Comparison of ENCODE assay signal across 8 cellular contexts in genomic region chr1:91885331-91885715, GRCh38. TPM values are rescaled to one million over a fixed set of nuclear protein-coding genes. Genes with fewer than 3 reads are reported as not detected.
A peak's percentile ranks its signal among the peaks of the same experiment; 100 is the strongest.
DNase-seq lines count a peak whose midpoint lies in the region; ATAC-seq, FAIRE-seq and TF ChIP-seq lines count a peak whose summit lies in the region.

No MANE protein-coding gene starts in this region.

- peak overlapping the region; percentile 68 for H2BK120ac ChIP-seq in mesenchymal stem cell (ENCODE audit: low read depth, low read length)

- H3K4me3 Mint-ChIP-seq in CD4-positive, CD25-positive, alpha-beta regulatory T cell, result peak overlapping the region; percentile 94 to 99 (median 95)

- peak overlapping the region; percentile 77 to 79 for H3K4ac ChIP-seq in mesenchymal stem cell (ENCODE audit: low read depth in 1 of 2, low read length in 2 of 2)

- peak overlapping the region; percentile 80 for H4K8ac ChIP-seq in mesenchymal stem cell (ENCODE audit: low read length)

- peak overlapping the region; percentile 60 for H3K27ac ChIP-seq in CD4-positive, CD25-positive, alpha-beta regulatory T cell (ENCODE audit: insufficient read depth, low read length, poor library complexity, severe bottlenecking)
- H3K27ac ChIP-seq in colonic mucosa, result peak overlapping the region; percentile 81
- H3K27ac ChIP-seq in mesenchymal stem cell (ENCODE audit: low read length, poor library complexity, severe bottlenecking), result no peak overlapping the region
- peak overlapping the region; percentile 89 to 96 (median 93) for H3K27ac ChIP-seq in thyroid gland

- H2BK15ac ChIP-seq in mesenchymal stem cell (ENCODE audit: low read depth, poor library complexity, severe bottlenecking), result peak overlapping the region; percentile 93

- H2BK5ac ChIP-seq in mesenchymal stem cell (ENCODE audit: low read depth, low read length, poor library complexity, severe bottlenecking), result peak overlapping the region; percentile 15

- H3K9ac ChIP-seq in colonic mucosa (ENCODE audit: low read depth in 2 of 2, low read length in 2 of 2), result peak overlapping the region; percentile 76 to 95
- H3K9ac ChIP-seq in mesenchymal stem cell (ENCODE audit: low read length), result peak overlapping the region; percentile 97

- H3K18ac ChIP-seq in mesenchymal stem cell (ENCODE audit: low read depth in 1 of 2, low read length in 2 of 2), result peak overlapping the region; percentile 85 to 92

- H3K27ac Mint-ChIP-seq in CD4-positive, CD25-positive, alpha-beta regulatory T cell, result peak overlapping the region; percentile 88 to 95 (median 91)

- peak overlapping the region; percentile 82 for H4K91ac ChIP-seq in mesenchymal stem cell (ENCODE audit: low read length)

- under 1% methylated on average over 28 of the region's 39 CpGs for WGBS in mesenchymal stem cell
- 0% methylated on average over 25 of the region's 39 CpGs; no CpG with 5 or more reads in 1 of the 2 donors for WGBS in thyroid gland, 2 donors

- H3K36me3 ChIP-seq in CD4-positive, CD25-positive, alpha-beta regulatory T cell (ENCODE audit: control insufficient read depth, insufficient read depth, low read length), result no peaks in the 10 kb centered on the region
- H3K36me3 ChIP-seq in colonic mucosa, result no peaks in the 10 kb centered on the region
- H3K36me3 ChIP-seq in mesenchymal stem cell (ENCODE audit: control insufficient read depth in 1 of 2, insufficient read depth in 2 of 2, low read depth in 1 of 2, low read length in 2 of 2), result peaks cover 0 to 15% of the 10 kb centered on the region in 2 experiments
- H3K36me3 ChIP-seq in thyroid gland, result no peaks in the 10 kb centered on the region

- H3K9me3 ChIP-seq in CD4-positive, CD25-positive, alpha-beta regulatory T cell (ENCODE audit: control insufficient read depth in 2 of 2, low read length in 2 of 2), result no peaks in the 10 kb centered on the region
- H3K9me3 ChIP-seq in colonic mucosa (no peaks in the 10 kb centered on the region), mesenchymal stem cell (ENCODE audit: control insufficient read depth, low read length) (no peaks in the 10 kb centered on the region), thyroid gland (no peaks in the 10 kb centered on the region)

- H3K23ac ChIP-seq in mesenchymal stem cell (ENCODE audit: low read length in 2 of 2), result peak overlapping the region; percentile 57 to 86

- no peaks in the 10 kb centered on the region for H3K36me3 Mint-ChIP-seq in CD4-positive, CD25-positive, alpha-beta regulatory T cell

- ATAC-seq in CD4-positive, CD25-positive, alpha-beta regulatory T cell (ENCODE audit: low read depth in 2 of 2), result no peak

- H3K4me2 ChIP-seq in mesenchymal stem cell (ENCODE audit: low read length, poor library complexity, severe bottlenecking), result peak overlapping the region; percentile 59

- peaks cover 5% of the 10 kb centered on the region for H3K27me3 Mint-ChIP-seq in CD4-positive, CD25-positive, alpha-beta regulatory T cell

- H2BK12ac ChIP-seq in mesenchymal stem cell (ENCODE audit: low read length in 2 of 2), result peak overlapping the region in 1 of 2 experiments; percentile 45

- H3K4me3 ChIP-seq in CD4-positive, CD25-positive, alpha-beta regulatory T cell (ENCODE audit: low read depth, low read length), result peak overlapping the region; percentile 80
- H3K4me3 ChIP-seq in colonic mucosa, result peak overlapping the region; percentile 72
- H3K4me3 ChIP-seq in mesenchymal stem cell (ENCODE audit: insufficient read depth in 1 of 2, low read depth in 1 of 2, low read length in 2 of 2), result peak overlapping the region; percentile 88 to 95
- peak overlapping the region; percentile 57 to 83 (median 60) for H3K4me3 ChIP-seq in thyroid gland (replicated peaks in 1 of 3)

- peaks cover 12 to 45% (median 29%) of the 10 kb centered on the region in 4 donors for H3K4me1 Mint-ChIP-seq in CD4-positive, CD25-positive, alpha-beta regulatory T cell

- no peak for TF ChIP-seq CTCF in colonic mucosa (IDR thresholded peaks at IDR 0.05)
- TF ChIP-seq CTCF in thyroid gland (IDR thresholded peaks at IDR 0.05), result no peak
- TF ChIP-seq CTCF in GM20000 (IDR thresholded peaks at IDR 0.05; ENCODE audit: extremely low read depth, missing control alignments), result no peak

- H2AK5ac ChIP-seq in mesenchymal stem cell (ENCODE audit: low read length, severe bottlenecking), result no peak overlapping the region

- peaks cover 33% of the 10 kb centered on the region for H3K4me1 ChIP-seq in CD4-positive, CD25-positive, alpha-beta regulatory T cell (ENCODE audit: control insufficient read depth, insufficient read depth, low read length, poor library complexity, severe bottlenecking)
- H3K4me1 ChIP-seq in colonic mucosa (no peaks in the 10 kb centered on the region), mesenchymal stem cell (ENCODE audit: control insufficient read depth, insufficient read depth, low read depth, low read length) (peaks cover 3% of the 10 kb centered on the region), thyroid gland (peaks cover 5 to 7% of the 10 kb centered on the region in 2 donors)

- peak; percentile 21 to 37 (median 28) for DNase-seq in CD4-positive, CD25-positive, alpha-beta regulatory T cell
- DNase-seq in H54 (ENCODE audit: insufficient read length, low spot score) (peak; percentile 26), SW480 (ENCODE audit: low spot score) (peak; percentile 16), colonic mucosa (peak; percentile 37), mesenchymal stem cell (peak; percentile 47), thyroid gland (peak in 1 of 2 donors; percentile 44), GM20000 (ENCODE audit: low spot score) (no peak), NCI-H2196 (lab: John Stamatoyannopoulos, UW; ENCODE audit: unreplicated experiment) (no peak)

- no peak for FAIRE-seq in H54 (lab: Jason Lieb, UNC)

- peak overlapping the region in 1 of 2 experiments; percentile 98 for H3K14ac ChIP-seq in mesenchymal stem cell (ENCODE audit: low read length in 2 of 2)

- no peaks in the 10 kb centered on the region for H3K27me3 ChIP-seq in CD4-positive, CD25-positive, alpha-beta regulatory T cell (ENCODE audit: control insufficient read depth, insufficient read depth, low read length)
- H3K27me3 ChIP-seq in colonic mucosa, result no peaks in the 10 kb centered on the region
- H3K27me3 ChIP-seq in mesenchymal stem cell (ENCODE audit: control insufficient read depth in 1 of 2, insufficient read depth in 1 of 2, low read length in 2 of 2), result no peaks in the 10 kb centered on the region
- no peaks in the 10 kb centered on the region for H3K27me3 ChIP-seq in thyroid gland

- H3K79me1 ChIP-seq in mesenchymal stem cell (replicated peaks; ENCODE audit: low read length, poor library complexity, severe bottlenecking), result peaks cover 8% of the 10 kb centered on the region

- TF ChIP-seq POLR2A in H54 (IDR thresholded peaks at IDR 0.05; ENCODE audit: low read depth, low read length) (no peak), thyroid gland (IDR thresholded peaks at IDR 0.05) (no peak)

- peak overlapping the region; percentile 95 for H2AFZ ChIP-seq in mesenchymal stem cell (ENCODE audit: low read depth, low read length)

- H3K9me3 Mint-ChIP-seq in CD4-positive, CD25-positive, alpha-beta regulatory T cell, result no peaks in the 10 kb centered on the region

- intact Hi-C loops in colonic mucosa (cut with DNase I), result loop anchor here (10.0 kb wide), 1 partner anchor 171 kb away; no protein-coding TSS in a partner anchor
- intact Hi-C loops in thyroid gland (cut with DNase I), result loop anchor here (10.0 kb wide), 1 partner anchor 141 kb away; no protein-coding TSS in a partner anchor

RNA-seq across cellular contexts. Expression of gene TGFBR3, which starts 0.6 kb away (rescaled TPM):
- total RNA-seq in CD4-positive, CD25-positive, alpha-beta regulatory T cell, result 47.5 TPM
- 10 to 100 TPM; 15.8 to 24.0 (median 20.0) TPM for polyA plus RNA-seq in CD4-positive, CD25-positive, alpha-beta regulatory T cell
- total RNA-seq in colonic mucosa (10 to 100 TPM in 1 of 2 donors, 1 to 10 TPM in 1; 8.4 to 16.0 TPM), thyroid gland (100 to 1,000 TPM in 2 of 4 donors, 10 to 100 TPM in 2; 37.2 to 223 (median 106) TPM)
- 10.0 TPM for polyA plus RNA-seq in mesenchymal stem cell (2013, experiment 1 of 2)
- 10.3 TPM for polyA plus RNA-seq in mesenchymal stem cell (2013, experiment 2 of 2)

Comparison
In these comparisons a context has a peak if more than half of its experiments do, and no peak if none do; other contexts are left out.
1. DNase-seq: peak in CD4-positive, CD25-positive, alpha-beta regulatory T cell (3 of 3), H54 (single experiment), SW480 (single experiment), colonic mucosa (single experiment) and mesenchymal stem cell (single experiment); none in GM20000 (single experiment) and NCI-H2196 (single experiment).
2. Peak in every context shown above with its lines, with median percentiles within 50 percentile points of each other: H3K4me3 ChIP-seq.